ENCODE assay signal across 2 cellular contexts in genomic region chr11:66976925-66977324, GRCh38.
TF ChIP-seq lines count a peak whose summit lies in the region.

No MANE protein-coding gene starts in this region.

TF ChIP-seq in H1, 55 proteins besides CTCF, POLR2A, EP300 and RAD21:
- TF ChIP-seq BCL11A (IDR thresholded peaks at IDR 0.05; ENCODE audit: low read depth in 2 of 2, low read length in 2 of 2) (no peak), SP1 (IDR thresholded peaks at IDR 0.05; ENCODE audit: low read depth, low read length) (no peak), CHD7 (IDR thresholded peaks at IDR 0.05; ENCODE audit: insufficient replicate concordance, low read length) (no peak), SAP30 (IDR thresholded peaks at IDR 0.05; ENCODE audit: insufficient read depth, insufficient replicate concordance, low read length) (no peak), TBP (IDR thresholded peaks at IDR 0.05; ENCODE audit: low read depth, low read length) (no peak), MAX (IDR thresholded peaks at IDR 0.05) (no peak), MAFK (IDR thresholded peaks at IDR 0.05; ENCODE audit: low read depth, low read length) (no peak), JUN (IDR thresholded peaks at IDR 0.05; ENCODE audit: low read depth, low read length) (no peak), CBX8 (IDR thresholded peaks at IDR 0.05; ENCODE audit: borderline replicate concordance, low read depth, low read length) (no peak)

TF ChIP-seq in WTC11, 78 proteins besides CTCF, POLR2A, EP300 and RAD21:
- TF ChIP-seq ZNF416 (CRISPR knock-in tag; IDR thresholded peaks at IDR 0.05) = no peak
- TF ChIP-seq, protein P1, sequence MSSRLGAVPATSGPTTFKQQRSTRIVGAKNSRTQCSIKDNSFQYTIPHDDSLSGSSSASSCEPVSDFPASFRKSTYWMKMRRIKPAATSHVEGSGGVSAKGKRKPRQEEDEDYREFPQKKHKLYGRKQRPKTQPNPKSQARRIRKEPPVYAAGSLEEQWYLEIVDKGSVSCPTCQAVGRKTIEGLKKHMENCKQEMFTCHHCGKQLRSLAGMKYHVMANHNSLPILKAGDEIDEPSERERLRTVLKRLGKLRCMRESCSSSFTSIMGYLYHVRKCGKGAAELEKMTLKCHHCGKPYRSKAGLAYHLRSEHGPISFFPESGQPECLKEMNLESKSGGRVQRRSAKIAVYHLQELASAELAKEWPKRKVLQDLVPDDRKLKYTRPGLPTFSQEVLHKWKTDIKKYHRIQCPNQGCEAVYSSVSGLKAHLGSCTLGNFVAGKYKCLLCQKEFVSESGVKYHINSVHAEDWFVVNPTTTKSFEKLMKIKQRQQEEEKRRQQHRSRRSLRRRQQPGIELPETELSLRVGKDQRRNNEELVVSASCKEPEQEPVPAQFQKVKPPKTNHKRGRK (CRISPR knock-in tag; IDR thresholded peaks at IDR 0.05; ENCODE audit: borderline replicate concordance) = no peak
- TF ChIP-seq CBFB (CRISPR knock-in tag; IDR thresholded peaks at IDR 0.05; ENCODE audit: low read depth) = no peak
- TF ChIP-seq ZNF317 (CRISPR knock-in tag; IDR thresholded peaks at IDR 0.05; ENCODE audit: borderline replicate concordance, low read depth) = no peak
- TF ChIP-seq FOXJ3 (CRISPR knock-in tag; IDR thresholded peaks at IDR 0.05; ENCODE audit: borderline replicate concordance) = no peak
- TF ChIP-seq ELF4 (CRISPR knock-in tag; IDR thresholded peaks at IDR 0.05; ENCODE audit: low read depth) = no peak
- TF ChIP-seq NR1H2 (CRISPR knock-in tag; IDR thresholded peaks at IDR 0.05) = no peak
- no peak for TF ChIP-seq E2F4 (CRISPR knock-in tag; IDR thresholded peaks at IDR 0.05; ENCODE audit: borderline replicate concordance, low read depth)
- TF ChIP-seq, protein P2, sequence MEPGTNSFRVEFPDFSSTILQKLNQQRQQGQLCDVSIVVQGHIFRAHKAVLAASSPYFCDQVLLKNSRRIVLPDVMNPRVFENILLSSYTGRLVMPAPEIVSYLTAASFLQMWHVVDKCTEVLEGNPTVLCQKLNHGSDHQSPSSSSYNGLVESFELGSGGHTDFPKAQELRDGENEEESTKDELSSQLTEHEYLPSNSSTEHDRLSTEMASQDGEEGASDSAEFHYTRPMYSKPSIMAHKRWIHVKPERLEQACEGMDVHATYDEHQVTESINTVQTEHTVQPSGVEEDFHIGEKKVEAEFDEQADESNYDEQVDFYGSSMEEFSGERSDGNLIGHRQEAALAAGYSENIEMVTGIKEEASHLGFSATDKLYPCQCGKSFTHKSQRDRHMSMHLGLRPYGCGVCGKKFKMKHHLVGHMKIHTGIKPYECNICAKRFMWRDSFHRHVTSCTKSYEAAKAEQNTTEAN (CRISPR knock-in tag; IDR thresholded peaks at IDR 0.05) = no peak
- no peak for TF ChIP-seq MLX (CRISPR knock-in tag; IDR thresholded peaks at IDR 0.05)
- TF ChIP-seq PRDM15 (CRISPR knock-in tag; IDR thresholded peaks at IDR 0.05) = no peak
- no peak for TF ChIP-seq ZBTB21 (CRISPR knock-in tag; IDR thresholded peaks at IDR 0.05; ENCODE audit: borderline replicate concordance)
- no peak for TF ChIP-seq TEAD1 (CRISPR knock-in tag; IDR thresholded peaks at IDR 0.05)
- TF ChIP-seq PRRX2 (CRISPR knock-in tag; IDR thresholded peaks at IDR 0.05) = no peak
- TF ChIP-seq MYBL2 (CRISPR knock-in tag; IDR thresholded peaks at IDR 0.05) = no peak
- no peak for TF ChIP-seq MXD4 (CRISPR knock-in tag; IDR thresholded peaks at IDR 0.05; ENCODE audit: borderline replicate concordance)
- TF ChIP-seq, protein P3, sequence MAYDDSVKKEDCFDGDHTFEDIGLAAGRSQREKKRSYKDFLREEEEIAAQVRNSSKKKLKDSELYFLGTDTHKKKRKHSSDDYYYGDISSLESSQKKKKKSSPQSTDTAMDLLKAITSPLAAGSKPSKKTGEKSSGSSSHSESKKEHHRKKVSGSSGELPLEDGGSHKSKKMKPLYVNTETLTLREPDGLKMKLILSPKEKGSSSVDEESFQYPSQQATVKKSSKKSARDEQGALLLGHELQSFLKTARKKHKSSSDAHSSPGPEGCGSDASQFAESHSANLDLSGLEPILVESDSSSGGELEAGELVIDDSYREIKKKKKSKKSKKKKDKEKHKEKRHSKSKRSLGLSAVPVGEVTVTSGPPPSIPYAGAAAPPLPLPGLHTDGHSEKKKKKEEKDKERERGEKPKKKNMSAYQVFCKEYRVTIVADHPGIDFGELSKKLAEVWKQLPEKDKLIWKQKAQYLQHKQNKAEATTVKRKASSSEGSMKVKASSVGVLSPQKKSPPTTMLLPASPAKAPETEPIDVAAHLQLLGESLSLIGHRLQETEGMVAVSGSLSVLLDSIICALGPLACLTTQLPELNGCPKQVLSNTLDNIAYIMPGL (CRISPR knock-in tag; IDR thresholded peaks at IDR 0.05) = no peak
- TF ChIP-seq GABPB1 (CRISPR knock-in tag; IDR thresholded peaks at IDR 0.05) = no peak
- TF ChIP-seq TCF7 (CRISPR knock-in tag; IDR thresholded peaks at IDR 0.05; ENCODE audit: low read depth) = no peak
